In genomic region chr4:88573286-88573994, GRCh38 we compare ENCODE assay signal across 1 cellular context.
TF ChIP-seq lines count a peak whose summit lies in the region.

No MANE protein-coding gene starts in this region.

TF ChIP-seq in H1, 55 proteins besides CTCF, POLR2A, EP300 and RAD21:
- no peak for TF ChIP-seq SIX5 (IDR thresholded peaks at IDR 0.05; ENCODE audit: low read depth, low read length)
- no peak for TF ChIP-seq CBX8 (IDR thresholded peaks at IDR 0.05; ENCODE audit: borderline replicate concordance, low read depth, low read length)
- no peak for TF ChIP-seq EZH2 (IDR thresholded peaks at IDR 0.05; ENCODE audit: low read depth, low read length, severe bottlenecking)
- TF ChIP-seq FOSL1 (IDR thresholded peaks at IDR 0.05; ENCODE audit: insufficient read depth, low read depth, low read length) = no peak
- TF ChIP-seq CTBP2 (IDR thresholded peaks at IDR 0.05; ENCODE audit: borderline replicate concordance, insufficient read depth, insufficient read length, low read length) = no peak
- TF ChIP-seq MAFK (IDR thresholded peaks at IDR 0.05; ENCODE audit: low read depth, low read length) = no peak
- no peak for TF ChIP-seq RFX5 (IDR thresholded peaks at IDR 0.05; ENCODE audit: borderline replicate concordance, low read depth, low read length)
- TF ChIP-seq TBP (IDR thresholded peaks at IDR 0.05; ENCODE audit: low read depth, low read length) = no peak
- TF ChIP-seq ATF3 (IDR thresholded peaks at IDR 0.05; ENCODE audit: insufficient read depth, low read depth, low read length) = no peak
- no peak for TF ChIP-seq RNF2 (IDR thresholded peaks at IDR 0.05; ENCODE audit: borderline replicate concordance, low read depth, low read length, missing control alignments, poor library complexity, severe bottlenecking)
- no peak for TF ChIP-seq RBBP5 (IDR thresholded peaks at IDR 0.05; ENCODE audit: borderline replicate concordance, low read depth, low read length)
- TF ChIP-seq PHF8 (conservative IDR thresholded peaks at IDR 0.05; ENCODE audit: low read depth, low read length) = no peak
- no peak for TF ChIP-seq HDAC6 (IDR thresholded peaks at IDR 0.05; ENCODE audit: low read depth, low read length)
- no peak for TF ChIP-seq POLR2AphosphoS5 (IDR thresholded peaks at IDR 0.05; ENCODE audit: low read depth, low read length)
- no peak for TF ChIP-seq HDAC2 (IDR thresholded peaks at IDR 0.05; ENCODE audit: borderline replicate concordance in 1 of 2, low read depth in 2 of 2, low read length in 2 of 2)
